In genomic region chr1:9050803-9051202, GRCh38 we compare ENCODE assay signal across 16 cellular contexts. TPM values are rescaled to one million over a fixed set of nuclear protein-coding genes. Genes with fewer than 3 reads are reported as not detected.
DNase-seq lines count a peak whose midpoint lies in the region; ATAC-seq and TF ChIP-seq lines count a peak whose summit lies in the region.
"Had no signal": no experiment of that assay in that cellular context is flagged by ENCODE, and none has a peak within 500 bp of the region (broad histone marks: within the 10 kb centered on the region; RNA-seq: fewer than 3 reads in every experiment).

No MANE protein-coding gene starts in this region.

- ATAC-seq in Right ventricle myocardium superior (ENCODE audit: poor library complexity) (peak; percentile 48), gastrocnemius medialis (peak; percentile 80 to 92), GM21528 (IDR thresholded peaks at IDR 0.05; ENCODE audit: low FRiP score, unreplicated experiment) (no peak), HG03442 (IDR thresholded peaks at IDR 0.05; ENCODE audit: unreplicated experiment) (no peak)

- H3K4me3 ChIP-seq in right atrium auricular region: no peak overlapping the region
- H3K4me3 ChIP-seq in iPS-20b (ENCODE audit: low read length): peak overlapping the region; percentile 25; the same call in 1 of the 2 replicates
- H3K4me3 ChIP-seq in gastrocnemius medialis: no peak overlapping the region
- H3K4me3 ChIP-seq: BLaER1 had no signal

- H3K27me3 ChIP-seq in right atrium auricular region (no peaks in the 10 kb centered on the region), iPS-20b (ENCODE audit: insufficient read depth, low read length) (no peaks in the 10 kb centered on the region), gastrocnemius medialis (no peaks in the 10 kb centered on the region)
- H3K27me3 ChIP-seq: BLaER1 had no signal

- no peaks in the 10 kb centered on the region for H3K4me1 ChIP-seq in right atrium auricular region
- peaks cover 12% of the 10 kb centered on the region; the same call in 1 of the 2 replicates for H3K4me1 ChIP-seq in iPS-20b (ENCODE audit: insufficient read depth, low read length)
- peaks cover 11 to 13% of the 10 kb centered on the region in 2 donors for H3K4me1 ChIP-seq in gastrocnemius medialis
- H3K4me1 ChIP-seq: BLaER1, Caco-2 had no signal

- H3K36me3 ChIP-seq in right atrium auricular region: no peaks in the 10 kb centered on the region
- no peaks in the 10 kb centered on the region for H3K36me3 ChIP-seq in iPS-20b (ENCODE audit: insufficient read depth, low read depth, low read length)
- H3K36me3 ChIP-seq in gastrocnemius medialis: peaks cover 0 to 7% of the 10 kb centered on the region in 2 donors

- H3K9ac ChIP-seq in iPS-20b (ENCODE audit: low read depth, low read length): peak overlapping the region; percentile 18; the same call in 1 of the 2 replicates
- H3K9ac ChIP-seq: BLaER1 had no signal

- intact Hi-C loops in Right ventricle myocardium superior (cut with DNase I): no loop called here
- intact Hi-C loops in gastrocnemius medialis (cut with DNase I; ENCODE audit: low total_unique reads): no loop called here

- DNase-seq in Right ventricle myocardium superior (no peak), right atrium auricular region (ENCODE audit: low spot score) (no peak), SK-MEL-5 (ENCODE audit: low read depth, low spot score) (peak; percentile 61), gastrocnemius medialis (peak in 1 of 2 donors; percentile 37), NCI-H1105 treated with DMSO at 0.1 percent for 48 hours (lab: John Stamatoyannopoulos, UW) (no peak)
- DNase-seq: 8988T; AML-193; Caco-2; CD8-positive, alpha-beta memory T cell; DND-41; GDM1; H7 had no signal

- in situ Hi-C loops in SK-MEL-5 (cut with HindIII; ENCODE audit: low pct_unique_long_range_greater_than_20kb, low sequenced_read_pairs) (no loop called here), gastrocnemius medialis (cut with MboI; ENCODE audit: low sequenced_read_pairs in 4 of 4) (no loop called here)

- H3K27ac ChIP-seq in right atrium auricular region: no peak overlapping the region
- no peak overlapping the region for H3K27ac ChIP-seq in iPS-20b (ENCODE audit: low read length)
- peak overlapping the region; percentile 72 to 76 (median 73) for H3K27ac ChIP-seq in gastrocnemius medialis
- H3K27ac ChIP-seq: BLaER1 had no signal

- H3K9me3 ChIP-seq in right atrium auricular region: no peaks in the 10 kb centered on the region
- no peaks in the 10 kb centered on the region for H3K9me3 ChIP-seq in iPS-20b (ENCODE audit: insufficient read depth, low read depth, low read length)
- no peaks in the 10 kb centered on the region for H3K9me3 ChIP-seq in gastrocnemius medialis
- H3K9me3 ChIP-seq: BLaER1, Caco-2 had no signal

- TF ChIP-seq CTCF in right atrium auricular region (IDR thresholded peaks at IDR 0.05) (no peak), gastrocnemius medialis (IDR thresholded peaks at IDR 0.05 in 4 of 5, conservative IDR thresholded peaks at IDR 0.05 in 1 of 5) (no peak)

- no peak for TF ChIP-seq POLR2A in gastrocnemius medialis (IDR thresholded peaks at IDR 0.05)

RNA-seq across cellular contexts. Expression of gene SLC2A5, which starts 18.6 kb away (rescaled TPM):
- total RNA-seq in Right ventricle myocardium superior: 2.1 TPM
- total RNA-seq in right atrium auricular region: under 1 TPM; 0.26 to 0.94 TPM
- 0.11 TPM in 2 replicates for total RNA-seq in SK-MEL-5 (2014; rRNA removed; shearing (Covaris generic))
- 0.08 and 0.12 TPM in 2 replicates for polyA plus RNA-seq in SK-MEL-5 (2015; cell fraction: cytosol; rRNA removed)
- polyA plus RNA-seq in SK-MEL-5 (2015; cell fraction: nucleus; rRNA removed): 0.08 and 0.26 TPM in 2 replicates
- total RNA-seq in gastrocnemius medialis: 10 to 100 TPM; 11.2 to 34.5 (median 22.8) TPM
- total RNA-seq: CD8-positive, alpha-beta memory T cell had no signal
- polyA plus RNA-seq: CD8-positive, alpha-beta memory T cell had no signal

RNA-seq across cellular contexts. Expression of gene SLC2A7, which starts 24.6 kb away (rescaled TPM):
- total RNA-seq in Right ventricle myocardium superior (not detected), right atrium auricular region (not detected), gastrocnemius medialis (not detected)
- not detected in 2 replicates for total RNA-seq in SK-MEL-5 (2014; rRNA removed; shearing (Covaris generic))
- polyA plus RNA-seq in SK-MEL-5 (2015; cell fraction: cytosol; rRNA removed): not detected in 2 replicates
- polyA plus RNA-seq in SK-MEL-5 (2015; cell fraction: nucleus; rRNA removed): not detected in 2 replicates
- total RNA-seq: Caco-2; CD8-positive, alpha-beta memory T cell; H7 had no signal
- polyA plus RNA-seq: CD8-positive, alpha-beta memory T cell had no signal

Comparison
In these comparisons a context has a peak if more than half of its experiments do, and no peak if none do; other contexts are left out.
1. ATAC-seq: peak in Right ventricle myocardium superior (single experiment) and gastrocnemius medialis (2 of 2); none in GM21528 (single experiment) and HG03442 (single experiment).
2. H3K27ac ChIP-seq: peak in gastrocnemius medialis (4 of 4); none in right atrium auricular region (0 of 2) and iPS-20b (single experiment).